Comparison of ENCODE assay signal across 25 cellular contexts in the genomic region with DNA sequence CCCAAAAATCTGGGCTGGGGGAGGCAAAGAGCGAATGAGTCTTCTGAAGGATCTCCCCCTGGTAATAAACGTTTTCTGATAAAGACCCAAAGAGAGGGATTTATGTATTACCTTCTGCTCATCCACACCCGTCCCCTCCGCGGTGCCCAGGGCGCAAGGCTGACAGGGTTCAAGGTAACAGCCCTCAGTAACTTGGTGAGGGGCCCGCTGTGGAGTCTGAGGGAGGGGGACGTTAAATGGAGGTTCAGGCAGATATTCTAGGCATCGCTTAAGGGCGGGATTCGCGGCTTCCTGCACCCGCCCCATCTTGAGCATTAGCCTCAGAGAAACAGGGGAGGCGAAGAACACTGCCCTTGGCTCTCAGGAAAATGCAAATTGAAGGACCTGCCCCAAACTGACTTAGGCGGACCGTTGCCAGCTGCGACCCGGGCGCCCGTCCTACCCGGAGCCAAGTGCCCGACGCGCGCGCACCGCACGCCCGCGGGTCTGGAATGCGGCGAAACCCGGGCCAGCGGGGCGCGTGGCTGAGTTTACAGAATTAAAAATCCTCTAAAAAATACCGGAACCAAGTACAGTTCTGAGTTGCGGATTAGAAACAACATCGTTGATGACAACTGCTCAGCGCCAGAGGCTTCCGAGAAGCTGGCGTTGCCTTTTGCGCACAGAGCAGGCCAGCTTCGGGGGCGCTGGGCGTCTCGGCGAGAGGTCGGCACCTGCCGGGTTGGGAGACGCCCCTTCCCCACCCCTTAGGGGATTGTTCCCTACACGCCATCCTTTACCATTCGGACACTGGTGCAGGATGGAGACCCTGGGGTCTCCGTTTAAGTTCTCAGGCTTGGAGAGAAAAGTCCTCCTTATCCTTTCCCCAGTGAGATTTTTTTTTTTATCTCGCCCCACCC. TPM values are rescaled to one million over a fixed set of nuclear protein-coding genes. Genes with fewer than 3 reads are reported as not detected.
DNase-seq lines count a peak whose midpoint lies in the region; ATAC-seq lines count a peak whose summit lies in the region.
"Had no signal": no experiment of that assay in that cellular context is flagged by ENCODE, and none has a peak within 500 bp of the region (broad histone marks: within the 10 kb centered on the region; RNA-seq: fewer than 3 reads in every experiment).

No MANE protein-coding gene starts in this region.

- H3K4me3 Mint-ChIP-seq in activated T-helper 1 cell treated with anti-CD3 and anti-CD28 coated beads, Interleukin-12 subunit alpha, Interleukin-12 subunit beta, Interleukin-2, Interleukin-4 antibody, amounts not matched to agents 30 ng/mL and 10 ng/mL and 1 ng/mL, durations not matched to agents 14 hours and 24 hours and 36 hours: no peak overlapping the region
- H3K4me3 Mint-ChIP-seq in stimulated activated naive B cell treated with anti-CD40 and anti-IgM and Interleukin-4, amounts not matched to agents 10 μg/mL and 1 μg/mL and 100 μg/mL, for 72 hours: peak overlapping the region in 1 of 2 donors; percentile 10
- H3K4me3 Mint-ChIP-seq: CD4-positive, CD25-positive, alpha-beta regulatory T cell; stimulated activated naive CD8-positive, alpha-beta T cell treated with anti-CD3 and anti-CD28 coated beads, Interleukin-15, Interleukin-2, amounts not matched to agents 100 ng/mL and 50 ng/mL, for 24 hours; T-helper 2 cell treated with Interferon-gamma antibody and Interleukin-4, amounts not matched to agents 5 μg/mL and 100 μg/mL, for 36 hours had no signal

- no peak for ATAC-seq in stimulated activated naive B cell treated with anti-CD40 and anti-IgM and Interleukin-4, amounts not matched to agents 10 μg/mL and 1 μg/mL and 100 μg/mL, for 72 hours (replicated peaks)

- H3K9me3 ChIP-seq in iPS-20b (ENCODE audit: insufficient read depth, low read depth, low read length): no peaks in the 10 kb centered on the region; the same call in 1 of the 2 replicates
- H3K9me3 ChIP-seq: prostate gland, vagina had no signal

- peaks cover 100% of the 10 kb centered on the region for H3K27me3 ChIP-seq in iPS-20b (ENCODE audit: insufficient read depth, low read length)

- intact Hi-C loops in activated T-helper 1 cell treated with anti-CD3 and anti-CD28 coated beads, Interleukin-12 subunit alpha, Interleukin-12 subunit beta, Interleukin-2, Interleukin-4 antibody, amounts not matched to agents 30 ng/mL and 10 ng/mL and 1 ng/mL, durations not matched to agents 14 hours and 24 hours and 36 hours (cut with micrococcal nuclease): loop anchor here (2.0 to 10.0 kb wide), 4 partner anchors 516 to 1704 kb away; a partner anchor contains a TSS

- no peak overlapping the region for H3K9ac ChIP-seq in iPS-20b (ENCODE audit: low read depth, low read length)

- H3K9me3 Mint-ChIP-seq in activated T-helper 1 cell treated with anti-CD3 and anti-CD28 coated beads, Interleukin-12 subunit alpha, Interleukin-12 subunit beta, Interleukin-2, Interleukin-4 antibody, amounts not matched to agents 30 ng/mL and 10 ng/mL and 1 ng/mL, durations not matched to agents 14 hours and 24 hours and 36 hours: no peaks in the 10 kb centered on the region
- no peaks in the 10 kb centered on the region for H3K9me3 Mint-ChIP-seq in stimulated activated naive B cell treated with anti-CD40 and anti-IgM and Interleukin-4, amounts not matched to agents 10 μg/mL and 1 μg/mL and 100 μg/mL, for 72 hours
- H3K9me3 Mint-ChIP-seq: activated naive CD4-positive, alpha-beta T cell treated with anti-CD3 and anti-CD28 coated beads, Interleukin-2, amount 50 U/mL, for 72 hours; stimulated activated naive CD8-positive, alpha-beta T cell treated with anti-CD3 and anti-CD28 coated beads, Interleukin-15, Interleukin-2, amounts not matched to agents 100 ng/mL and 50 ng/mL, for 24 hours; T-helper 2 cell treated with Interferon-gamma antibody and Interleukin-4, amounts not matched to agents 5 μg/mL and 100 μg/mL, for 36 hours had no signal

- no peaks in the 10 kb centered on the region for H3K36me3 Mint-ChIP-seq in activated T-helper 1 cell treated with anti-CD3 and anti-CD28 coated beads, Interleukin-12 subunit alpha, Interleukin-12 subunit beta, Interleukin-2, Interleukin-4 antibody, amounts not matched to agents 30 ng/mL and 10 ng/mL and 1 ng/mL, durations not matched to agents 14 hours and 24 hours and 36 hours (ENCODE audit: low read depth)
- H3K36me3 Mint-ChIP-seq in stimulated activated naive B cell treated with anti-CD40 and anti-IgM and Interleukin-4, amounts not matched to agents 10 μg/mL and 1 μg/mL and 100 μg/mL, for 72 hours: peaks cover 2 to 3% of the 10 kb centered on the region in 2 donors
- H3K36me3 Mint-ChIP-seq: activated naive CD4-positive, alpha-beta T cell treated with anti-CD3 and anti-CD28 coated beads, Interleukin-2, amount 50 U/mL, for 72 hours; CD4-positive, CD25-positive, alpha-beta regulatory T cell had no signal

- peak overlapping the region; percentile 55 for H3K27ac Mint-ChIP-seq in activated T-helper 1 cell treated with anti-CD3 and anti-CD28 coated beads, Interleukin-12 subunit alpha, Interleukin-12 subunit beta, Interleukin-2, Interleukin-4 antibody, amounts not matched to agents 30 ng/mL and 10 ng/mL and 1 ng/mL, durations not matched to agents 14 hours and 24 hours and 36 hours
- peak overlapping the region; percentile 67 for H3K27ac Mint-ChIP-seq in stimulated activated naive B cell treated with anti-CD40 and anti-IgM and Interleukin-4, amounts not matched to agents 10 μg/mL and 1 μg/mL and 100 μg/mL, for 72 hours
- H3K27ac Mint-ChIP-seq: activated naive CD4-positive, alpha-beta T cell treated with anti-CD3 and anti-CD28 coated beads, Interleukin-2, amount 50 U/mL, for 72 hours; stimulated activated naive CD8-positive, alpha-beta T cell treated with anti-CD3 and anti-CD28 coated beads, Interleukin-15, Interleukin-2, amounts not matched to agents 100 ng/mL and 50 ng/mL, for 24 hours; T-helper 2 cell treated with Interferon-gamma antibody and Interleukin-4, amounts not matched to agents 5 μg/mL and 100 μg/mL, for 36 hours had no signal

- H3K36me3 ChIP-seq in iPS-20b (ENCODE audit: insufficient read depth, low read depth, low read length): no peaks in the 10 kb centered on the region
- H3K36me3 ChIP-seq: prostate gland, vagina had no signal

- DNase-seq in activated CD8-positive, alpha-beta memory T cell treated with anti-CD3 and anti-CD28 coated beads for 24 hours: peak; percentile 57
- DNase-seq in activated CD8-positive, alpha-beta memory T cell treated with anti-CD3 and anti-CD28 coated beads, Interleukin-2, amount 50 U/mL, for 48 hours: no peak
- no peak for DNase-seq in activated T-helper 1 cell treated with anti-CD3 and anti-CD28 coated beads, Interleukin-12 subunit alpha, Interleukin-12 subunit beta, Interleukin-2, Interleukin-4 antibody, amounts not matched to agents 30 ng/mL and 10 ng/mL and 1 ng/mL, durations not matched to agents 14 hours and 24 hours and 36 hours (ENCODE audit: low spot score)
- DNase-seq in stimulated activated naive B cell treated with anti-CD40 and anti-IgM and Interleukin-4, amounts not matched to agents 10 μg/mL and 1 μg/mL and 100 μg/mL, for 72 hours: no peak
- no peak for DNase-seq in stimulated activated CD4-positive, alpha-beta T cell treated with anti-CD3 and anti-CD28 coated beads, Interleukin-1b, Interleukin-23, amount 100 ng/mL, for 48 hours
- no peak for DNase-seq in HCEC 1CT
- no peak for DNase-seq in activated effector memory CD4-positive, alpha-beta T cell treated with anti-CD3 and anti-CD28 coated beads, Interleukin-2, amount 50 U/mL, for 16 hours
- DNase-seq: activated CD4-positive, CD25-positive, alpha-beta regulatory T cell treated with anti-CD3 and anti-CD28 coated beads, Interleukin-2, amount 50 U/mL, for 72 hours; CD4-positive, CD25-positive, alpha-beta regulatory T cell; effector CD8-positive, alpha-beta T cell; hypothalamus; KBM-7; NCI-H1092 treated with DMSO at 0.1 percent for 48 hours; NCI-H2227 treated with DMSO at 0.1 percent for 48 hours; NK-92 treated with Interleukin-12 subunit alpha and Interleukin-12 subunit beta, amount 100 ng/mL, for 24 hours had no signal

- H3K4me3 ChIP-seq in iPS-20b (ENCODE audit: low read length): peak overlapping the region; percentile 46
- H3K4me3 ChIP-seq: prostate gland had no signal

- H3K27me3 Mint-ChIP-seq in activated T-helper 1 cell treated with anti-CD3 and anti-CD28 coated beads, Interleukin-12 subunit alpha, Interleukin-12 subunit beta, Interleukin-2, Interleukin-4 antibody, amounts not matched to agents 30 ng/mL and 10 ng/mL and 1 ng/mL, durations not matched to agents 14 hours and 24 hours and 36 hours (ENCODE audit: insufficient read depth): peaks cover 87% of the 10 kb centered on the region
- peaks cover 65 to 99% of the 10 kb centered on the region in 2 donors for H3K27me3 Mint-ChIP-seq in stimulated activated naive B cell treated with anti-CD40 and anti-IgM and Interleukin-4, amounts not matched to agents 10 μg/mL and 1 μg/mL and 100 μg/mL, for 72 hours

- no peaks in the 10 kb centered on the region for H3K4me1 Mint-ChIP-seq in activated T-helper 1 cell treated with anti-CD3 and anti-CD28 coated beads, Interleukin-12 subunit alpha, Interleukin-12 subunit beta, Interleukin-2, Interleukin-4 antibody, amounts not matched to agents 30 ng/mL and 10 ng/mL and 1 ng/mL, durations not matched to agents 14 hours and 24 hours and 36 hours (ENCODE audit: low read depth)
- H3K4me1 Mint-ChIP-seq in stimulated activated naive B cell treated with anti-CD40 and anti-IgM and Interleukin-4, amounts not matched to agents 10 μg/mL and 1 μg/mL and 100 μg/mL, for 72 hours: peaks cover 15 to 21% of the 10 kb centered on the region in 2 donors

- no peak overlapping the region for H3K27ac ChIP-seq in iPS-20b (ENCODE audit: low read length)
- H3K27ac ChIP-seq: prostate gland, vagina had no signal

- H3K4me1 ChIP-seq in iPS-20b (ENCODE audit: insufficient read depth, low read length): peaks cover 19% of the 10 kb centered on the region; the same call in 1 of the 2 replicates

RNA-seq across cellular contexts. Expression of a gene that starts 2.8 kb away (rescaled TPM):
- not detected in 2 replicates for total RNA-seq in activated T-helper 1 cell treated with anti-CD3 and anti-CD28 coated beads, Interleukin-12 subunit alpha, Interleukin-12 subunit beta, Interleukin-2, Interleukin-4 antibody, amounts not matched to agents 30 ng/mL and 10 ng/mL and 1 ng/mL, durations not matched to agents 14 hours and 24 hours and 36 hours
- total RNA-seq: activated naive CD4-positive, alpha-beta T cell treated with anti-CD3 and anti-CD28 coated beads, Interleukin-2, amount 50 U/mL, for 72 hours; bronchial epithelial cell; CD4-positive, CD25-positive, alpha-beta regulatory T cell; Daoy; left lobe of liver; myocyte; prostate gland; vagina had no signal
